Comparison of ENCODE assay signal across 29 cellular contexts in the genomic region with DNA sequence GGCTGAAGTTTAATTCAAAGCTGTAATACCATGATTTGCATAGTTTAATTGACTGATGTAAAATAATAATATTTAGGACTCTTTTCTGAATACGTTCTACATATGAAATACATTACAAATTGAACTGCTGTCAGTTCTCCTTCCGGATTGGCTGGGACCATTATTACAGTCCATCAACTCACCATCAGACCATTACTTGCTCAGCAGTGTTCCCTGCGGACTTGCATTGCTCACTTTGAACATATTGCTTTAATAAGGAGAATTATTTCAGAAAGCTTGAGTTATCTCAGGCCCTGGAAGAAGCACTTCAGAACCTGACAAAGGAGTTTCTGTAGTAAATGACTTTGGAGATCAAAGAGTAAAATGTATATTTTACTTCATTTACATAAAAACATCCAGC.
"Had no signal": no experiment of that assay in that cellular context is flagged by ENCODE, and none has a peak within 500 bp of the region (broad histone marks: within the 10 kb centered on the region; RNA-seq: fewer than 3 reads in every experiment).

No MANE protein-coding gene starts in this region.

- H3K4me1 ChIP-seq: gastroesophageal sphincter, left ventricle myocardium inferior, prostate gland, stomach, tibial artery, upper lobe of right lung had no signal

- ATAC-seq: activated CD8-positive, alpha-beta T cell treated with anti-CD3 and anti-CD28 coated beads for 36 hours; activated T-cell treated with anti-CD3 and anti-CD28 coated beads, Interleukin-2, amount 50 U/mL, for 4 hours; activated T-helper 17 cell treated with anti-CD3 and anti-CD28 coated beads, Interleukin-2, amount 50 U/mL, for 72 hours; effector memory CD8-positive, alpha-beta T cell; gastroesophageal sphincter; sciatic nerve; stimulated activated naive B cell treated with anti-CD40 and anti-IgM and Interleukin-4, amounts not matched to agents 10 μg/mL and 1 μg/mL and 100 μg/mL, for 72 hours; upper lobe of right lung had no signal

- DNase-seq: activated B cell treated with CpG ODN at 0.5 μM for 24 hours; activated CD4-positive, alpha-beta T cell treated with anti-CD3 and anti-CD28 coated beads, Interleukin-2, amount 50 U/mL, for 1 hour; activated CD8-positive, alpha-beta T cell treated with anti-CD3 and anti-CD28 coated beads for 36 hours; activated gamma-delta T cell treated with Interleukin-2 at 50 U/mL for 16 hours; activated naive CD4-positive, alpha-beta T cell treated with anti-CD3 and anti-CD28 coated beads, Interleukin-2, amount 50 U/mL, for 16 hours; activated T-cell treated with anti-CD3 and anti-CD28 coated beads, Interleukin-2, amount 50 U/mL, for 4 hours; amniotic stem cell; brain microvascular endothelial cell; cortex of kidney; effector memory CD8-positive, alpha-beta T cell; erythroblast; islet precursor cell; left ventricle myocardium inferior; naive B cell; nephron progenitor cell; ovary; retina; small intestine; stimulated activated CD4-positive, alpha-beta T cell treated with anti-CD3 and anti-CD28 coated beads, Interleukin-2, amount 100 ng/mL, for 24 hours; stimulated activated naive B cell treated with anti-CD40 and anti-IgM and Interleukin-4, amounts not matched to agents 10 μg/mL and 1 μg/mL and 100 μg/mL, for 72 hours; stomach; tibial artery; upper lobe of right lung had no signal

- H3K4me3 ChIP-seq: gastroesophageal sphincter, hepatocyte, left ventricle myocardium inferior, lung, ovary, prostate gland, stomach, tibial artery, upper lobe of right lung had no signal

- H3K27ac ChIP-seq: brain microvascular endothelial cell, gastroesophageal sphincter, hepatocyte, left ventricle myocardium inferior, ovary, prostate gland, stomach, tibial artery, upper lobe of right lung had no signal

- H3K27me3 ChIP-seq: brain microvascular endothelial cell, gastroesophageal sphincter, hepatocyte, ovary, stomach, tibial artery, upper lobe of right lung had no signal

- H3K4me2 ChIP-seq: hepatocyte had no signal

- H3K9me3 ChIP-seq: gastroesophageal sphincter, left ventricle myocardium inferior, ovary, prostate gland, stomach, tibial artery, upper lobe of right lung had no signal

- H2AFZ ChIP-seq: hepatocyte had no signal

- H3K36me3 ChIP-seq: brain microvascular endothelial cell, gastroesophageal sphincter, left ventricle myocardium inferior, ovary, prostate gland, stomach, tibial artery, upper lobe of right lung had no signal

- H3K79me2 ChIP-seq: hepatocyte had no signal
